ENCODE assay signal across 14 cellular contexts in genomic region chr3:11612515-11613184, GRCh38. TPM values are rescaled to one million over a fixed set of nuclear protein-coding genes. Genes with fewer than 3 reads are reported as not detected.
A peak's percentile ranks its signal among the peaks of the same experiment; 100 is the strongest.
DNase-seq lines count a peak whose midpoint lies in the region; ATAC-seq and TF ChIP-seq lines count a peak whose summit lies in the region.
"Had no signal": no experiment of that assay in that cellular context is flagged by ENCODE, and none has a peak within 500 bp of the region (broad histone marks: within the 10 kb centered on the region; RNA-seq: fewer than 3 reads in every experiment).

No MANE protein-coding gene starts in this region.

- TF ChIP-seq CTCF in HEK293 (tag by site-specific recombination; IDR thresholded peaks at IDR 0.05): no peak
- no peak for TF ChIP-seq CTCF in glutamatergic neuron (IDR thresholded peaks at IDR 0.05; ENCODE audit: partially characterized antibody, unreplicated experiment)
- TF ChIP-seq CTCF in smooth muscle cell (IDR thresholded peaks at IDR 0.05; ENCODE audit: borderline replicate concordance, insufficient read depth, poor library complexity, severe bottlenecking): no peak

- H3K4me1 Mint-ChIP-seq in glutamatergic neuron (ENCODE audit: low read depth, unreplicated experiment): peaks cover 72% of the 10 kb centered on the region

- H3K4me3 ChIP-seq in HEK293 (ENCODE audit: low read depth, low read length) (no peak overlapping the region), SK-N-MC (peak overlapping the region; percentile 64), smooth muscle cell (no peak overlapping the region)

- H3K9me3 ChIP-seq in HEK293 (ENCODE audit: control insufficient read depth, insufficient read depth, low read depth, low read length) (no peaks in the 10 kb centered on the region), SK-N-MC (ENCODE audit: low read depth, low read length) (no peaks in the 10 kb centered on the region), smooth muscle cell (replicated peaks; ENCODE audit: low read depth) (no peaks in the 10 kb centered on the region)

- peak overlapping the region; percentile 31 for H3K4me2 ChIP-seq in smooth muscle cell

- H3K4me1 ChIP-seq in HEK293 (ENCODE audit: control insufficient read depth, insufficient read depth, low read length) (peaks cover 8% of the 10 kb centered on the region), smooth muscle cell (ENCODE audit: low read depth) (peaks cover 92% of the 10 kb centered on the region)

- H3K79me2 ChIP-seq in smooth muscle cell (ENCODE audit: low read depth): peaks cover 98% of the 10 kb centered on the region

- peaks cover 2% of the 10 kb centered on the region for H3K9me3 Mint-ChIP-seq in glutamatergic neuron (ENCODE audit: unreplicated experiment)
- H3K9me3 Mint-ChIP-seq: activated CD4-positive, alpha-beta memory T cell treated with anti-CD3 and anti-CD28 coated beads for 36 hours; activated naive CD8-positive, alpha-beta T cell treated with anti-CD3 and anti-CD28 coated beads, Interleukin-2, amount 10 ng/mL, durations not matched to agents 7 days and 5 days; CD14-positive monocyte had no signal

- H3K9ac ChIP-seq in SK-N-MC (ENCODE audit: insufficient read length) (peak overlapping the region; percentile 45), smooth muscle cell (ENCODE audit: low read depth) (no peak overlapping the region)

- H3K36me3 ChIP-seq in HEK293 (ENCODE audit: control insufficient read depth in 2 of 2, insufficient read depth in 1 of 2, low read length in 2 of 2) (no peaks in the 10 kb centered on the region), SK-N-MC (ENCODE audit: insufficient read depth, low read length) (no peaks in the 10 kb centered on the region), smooth muscle cell (ENCODE audit: low read depth) (no peaks in the 10 kb centered on the region)

- CTCF ChIA-PET in HEK293 (lab: Yijun Ruan, JAX): interaction anchor here (2.3 kb wide), 1 partner anchor 38 kb away, joined by 6 read pairs; no protein-coding TSS in a partner anchor

- ATAC-seq in HG02678 (IDR thresholded peaks at IDR 0.05; ENCODE audit: unreplicated experiment): no peak

- H3K4me3 Mint-ChIP-seq in glutamatergic neuron (ENCODE audit: unreplicated experiment): peak overlapping the region; percentile 10
- H3K4me3 Mint-ChIP-seq: activated CD4-positive, alpha-beta memory T cell treated with anti-CD3 and anti-CD28 coated beads for 36 hours; activated naive CD8-positive, alpha-beta T cell treated with anti-CD3 and anti-CD28 coated beads, Interleukin-2, amount 10 ng/mL, durations not matched to agents 7 days and 5 days; CD14-positive monocyte had no signal

- peak; percentile 61 for DNase-seq in SK-N-MC (ENCODE audit: low read depth, low spot score)
- no peak for DNase-seq in glutamatergic neuron
- no peak for DNase-seq in smooth muscle cell (lab: John Stamatoyannopoulos, UW; ENCODE audit: unreplicated experiment)
- no peak for DNase-seq in central memory CD4-positive, alpha-beta T cell
- DNase-seq in activated effector memory CD4-positive, alpha-beta T cell treated with Interleukin-2 at 50 U/mL for 16 hours: no peak
- DNase-seq: activated CD4-positive, alpha-beta memory T cell treated with anti-CD3 and anti-CD28 coated beads for 36 hours; activated naive CD8-positive, alpha-beta T cell treated with anti-CD3 and anti-CD28 coated beads, Interleukin-2, amount 10 ng/mL, durations not matched to agents 7 days and 5 days; activated T-cell treated with anti-CD3 and anti-CD28 coated beads, Interleukin-2, amount 50 U/mL, for 48 hours; foreskin melanocyte; NCI-H1930; NCI-H69 had no signal

- POLR2A ChIA-PET in HEK293 (lab: Yijun Ruan, JAX): no interaction called here

- H4K20me1 ChIP-seq in smooth muscle cell (ENCODE audit: low read depth): peaks cover 84% of the 10 kb centered on the region

- peaks cover 2% of the 10 kb centered on the region for H3K27me3 Mint-ChIP-seq in glutamatergic neuron (ENCODE audit: unreplicated experiment)
- H3K27me3 Mint-ChIP-seq: activated CD4-positive, alpha-beta memory T cell treated with anti-CD3 and anti-CD28 coated beads for 36 hours; activated naive CD8-positive, alpha-beta T cell treated with anti-CD3 and anti-CD28 coated beads, Interleukin-2, amount 10 ng/mL, durations not matched to agents 7 days and 5 days had no signal

- no peak overlapping the region for H3K27ac ChIP-seq in HEK293 (ENCODE audit: extremely low read depth, low read depth, low read length)
- H3K27ac ChIP-seq in SK-N-MC: peak overlapping the region; percentile 96
- H3K27ac ChIP-seq in smooth muscle cell (ENCODE audit: low read depth): peak overlapping the region; percentile 97

- WGBS in smooth muscle cell (ENCODE audit: low lambda C conversion rate): 87% methylated on average over 9 of the region's 9 CpGs

- H3K27ac Mint-ChIP-seq in glutamatergic neuron (ENCODE audit: unreplicated experiment): peak overlapping the region; percentile 15
- H3K27ac Mint-ChIP-seq: activated CD4-positive, alpha-beta memory T cell treated with anti-CD3 and anti-CD28 coated beads for 36 hours; activated naive CD8-positive, alpha-beta T cell treated with anti-CD3 and anti-CD28 coated beads, Interleukin-2, amount 10 ng/mL, durations not matched to agents 7 days and 5 days had no signal

- H3K27me3 ChIP-seq in smooth muscle cell (ENCODE audit: low read depth): no peaks in the 10 kb centered on the region

- peaks cover 48% of the 10 kb centered on the region for H3F3A ChIP-seq in smooth muscle cell (ENCODE audit: low read depth)

- no peaks in the 10 kb centered on the region for H3K36me3 Mint-ChIP-seq in glutamatergic neuron (ENCODE audit: unreplicated experiment)
- H3K36me3 Mint-ChIP-seq: activated CD4-positive, alpha-beta memory T cell treated with anti-CD3 and anti-CD28 coated beads for 36 hours had no signal

- H2AFZ ChIP-seq in smooth muscle cell (ENCODE audit: low read depth): no peak overlapping the region

TF ChIP-seq in HEK293, 187 proteins besides CTCF, POLR2A, EP300 and RAD21:
- TF ChIP-seq GLIS1 (tag by site-specific recombination; IDR thresholded peaks at IDR 0.05) (peak; percentile 41; the same call in 1 of the 2 replicates), PRDM6 (tag by site-specific recombination; IDR thresholded peaks at IDR 0.05) (peak; percentile 41), ZNF280D (tag by site-specific recombination; IDR thresholded peaks at IDR 0.05) (no peak), ZNF473 (tag by site-specific recombination; IDR thresholded peaks at IDR 0.05) (no peak)

RNA-seq across cellular contexts. Expression of gene VGLL4, which starts 31.1 kb away (rescaled TPM):
- 29.4 TPM for total RNA-seq in glutamatergic neuron (ENCODE audit: unreplicated experiment)
- 109 and 149 TPM in 2 replicates for total RNA-seq in smooth muscle cell
- 64.3 and 72.0 TPM in 2 replicates for polyA plus RNA-seq in smooth muscle cell
